In the genomic region with DNA sequence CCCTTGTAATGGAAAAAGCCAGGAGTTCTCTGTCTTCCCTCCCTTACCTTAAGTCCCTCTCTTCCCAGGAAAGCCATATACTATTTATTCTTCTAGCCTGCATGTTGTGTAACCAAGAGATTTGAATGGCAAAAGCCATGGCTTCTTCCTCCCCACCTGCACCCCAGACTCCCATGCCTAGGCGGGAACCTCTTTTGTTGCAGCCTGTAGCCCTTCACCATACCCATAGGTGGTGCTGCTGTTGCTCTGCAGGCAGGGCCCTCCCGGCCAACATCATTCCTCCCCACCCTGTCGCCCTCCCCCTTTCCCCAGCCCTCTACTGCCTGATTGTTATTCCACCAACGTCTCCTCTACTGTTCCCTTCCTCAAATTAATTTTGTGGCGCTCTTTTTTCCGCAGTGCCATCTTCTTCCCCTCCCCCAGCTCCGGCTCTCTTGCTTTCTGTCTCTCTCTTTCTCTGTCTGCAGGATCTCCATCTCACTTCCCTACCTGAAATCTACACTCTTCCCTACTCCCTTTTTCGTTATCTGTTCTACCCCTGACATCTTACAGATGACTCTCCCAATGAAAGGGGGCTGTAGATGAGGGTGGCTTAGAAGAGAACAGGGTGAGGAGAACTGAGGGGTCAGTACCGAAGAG, we compare ENCODE assay signal across 9 cellular contexts. TPM values are rescaled to one million over a fixed set of nuclear protein-coding genes. Genes with fewer than 3 reads are reported as not detected.
A peak's percentile ranks its signal among the peaks of the same experiment; 100 is the strongest.
DNase-seq lines count a peak whose midpoint lies in the region; ATAC-seq and TF ChIP-seq lines count a peak whose summit lies in the region.
"Had no signal": no experiment of that assay in that cellular context is flagged by ENCODE, and none has a peak within 500 bp of the region (broad histone marks: within the 10 kb centered on the region; RNA-seq: fewer than 3 reads in every experiment).

No MANE protein-coding gene starts in this region.

- H3K27ac ChIP-seq in HEK293 (ENCODE audit: extremely low read depth, low read depth, low read length): no peak overlapping the region
- no peak overlapping the region for H3K27ac ChIP-seq in testis

- H3K27me3 ChIP-seq in testis: no peaks in the 10 kb centered on the region

- CTCF ChIA-PET in HEK293 (lab: Yijun Ruan, JAX): interaction anchor here (0.6 to 13.3 kb wide), 13 partner anchors 13 to 827 kb away, joined by 3 to 338 read pairs (median 5); partner anchors contain the start of genes PABPN1 and THTPA

- ATAC-seq in GM18873 (IDR thresholded peaks at IDR 0.05; ENCODE audit: low FRiP score, unreplicated experiment) (no peak), GM19463 (IDR thresholded peaks at IDR 0.05; ENCODE audit: unreplicated experiment) (no peak), mucosa of descending colon (no peak)

- H3K4me3 ChIP-seq in HEK293 (ENCODE audit: low read depth, low read length) (no peak overlapping the region), fibroblast of pulmonary artery (replicated peaks; ENCODE audit: low read depth, low read length) (no peak overlapping the region), testis (no peak overlapping the region), mucosa of descending colon (no peak overlapping the region)
- H3K4me3 ChIP-seq: lung had no signal

- DNase-seq in D341Med (ENCODE audit: low spot score): peak; percentile 90
- DNase-seq in OCI-M1 (lab: John Stamatoyannopoulos, UW): peak; percentile 13
- DNase-seq in fibroblast of pulmonary artery (ENCODE audit: low read depth): peak; percentile 14
- peak; percentile 28 for DNase-seq in testis
- DNase-seq in mucosa of descending colon: no peak

- POLR2A ChIA-PET in HEK293 (lab: Yijun Ruan, JAX): no interaction called here

- H3K9me3 ChIP-seq in HEK293 (ENCODE audit: control insufficient read depth, insufficient read depth, low read depth, low read length) (no peaks in the 10 kb centered on the region), testis (no peaks in the 10 kb centered on the region), mucosa of descending colon (no peaks in the 10 kb centered on the region)

- intact Hi-C loops in testis (cut with DNase I; ENCODE audit: low total_unique reads) (loop anchor here (10.0 kb wide), 1 partner anchor 61 kb away; no protein-coding TSS in a partner anchor), mucosa of descending colon (cut with DNase I, micrococcal nuclease) (loop anchor here in 1 of 2 donors (10.0 kb wide), 1 partner anchor 51 kb away; no protein-coding TSS in a partner anchor)

- H3K4me1 ChIP-seq in HEK293 (ENCODE audit: control insufficient read depth, insufficient read depth, low read length): no peaks in the 10 kb centered on the region
- no peaks in the 10 kb centered on the region for H3K4me1 ChIP-seq in testis
- no peaks in the 10 kb centered on the region for H3K4me1 ChIP-seq in mucosa of descending colon (ENCODE audit: low read depth)

- TF ChIP-seq CTCF in HEK293 (tag by site-specific recombination; IDR thresholded peaks at IDR 0.05) (peak; percentile 82), fibroblast of pulmonary artery (IDR thresholded peaks at IDR 0.05; ENCODE audit: low read length, missing control alignments) (peak; percentile 44), testis (IDR thresholded peaks at IDR 0.05) (peak in 2 of 3 experiments; percentile 6 to 14), mucosa of descending colon (IDR thresholded peaks at IDR 0.05) (no peak)

- H3K36me3 ChIP-seq in HEK293 (ENCODE audit: control insufficient read depth in 2 of 2, insufficient read depth in 1 of 2, low read length in 2 of 2) (peaks cover 12 to 72% of the 10 kb centered on the region in 2 experiments), testis (ENCODE audit: low read depth, missing control alignments) (no peaks in the 10 kb centered on the region), mucosa of descending colon (ENCODE audit: low read depth) (no peaks in the 10 kb centered on the region)

- 59 to 61% methylated on average over 9 of the region's 9 CpGs for WGBS in testis, 2 donors

- no peak for TF ChIP-seq POLR2A in testis (IDR thresholded peaks at IDR 0.05)

TF ChIP-seq in HEK293, 187 proteins besides CTCF, POLR2A, EP300 and RAD21:
- no peak for TF ChIP-seq GLIS2 (tag by site-specific recombination; IDR thresholded peaks at IDR 0.05)
- peak; percentile 47 for TF ChIP-seq ZNF654 (tag by site-specific recombination; IDR thresholded peaks at IDR 0.05; ENCODE audit: low read depth)
- 0 out of 2 replicates have a peak, but pooled peaks have one; percentile 30 for TF ChIP-seq ZNF2 (tag by site-specific recombination; IDR thresholded peaks at IDR 0.05)
- no peak for TF ChIP-seq AEBP2 (tag by site-specific recombination; IDR thresholded peaks at IDR 0.05; ENCODE audit: borderline replicate concordance)

RNA-seq across cellular contexts. Expression of gene NGDN, which starts 13.8 kb away (rescaled TPM):
- 10 to 100 TPM; 47.5 to 48.7 TPM for total RNA-seq in testis
- 57.9 TPM for polyA plus RNA-seq in testis (ENCODE audit: insufficient read depth, low read depth, low replicate concordance)
- 10 to 100 TPM; 29.1 to 35.3 (median 29.9) TPM for total RNA-seq in mucosa of descending colon

RNA-seq across cellular contexts. Expression of gene MYH7, which starts 47.9 kb away (rescaled TPM):
- total RNA-seq in testis: 1 to 10 TPM in 1 of 2 donors, under 1 TPM in 1; 0.87 to 1.3 TPM
- 51.3 TPM for polyA plus RNA-seq in testis (ENCODE audit: insufficient read depth, low read depth, low replicate concordance)
- 1 to 10 TPM in 2 of 3 donors, under 1 TPM in 1; 0.13 to 6.2 (median 1.2) TPM for total RNA-seq in mucosa of descending colon

Comparison
In these comparisons a context has a peak if more than half of its experiments do, and no peak if none do; other contexts are left out.
1. DNase-seq: peak in D341Med (single experiment), OCI-M1 (single experiment), fibroblast of pulmonary artery (single experiment) and testis (single experiment); none in mucosa of descending colon (0 of 3).